7 cellular contexts compared by ENCODE assay signal in genomic region chr10:73810358-73810734, GRCh38. TPM values are rescaled to one million over a fixed set of nuclear protein-coding genes. Genes with fewer than 3 reads are reported as not detected.
DNase-seq lines count a peak whose midpoint lies in the region; TF ChIP-seq lines count a peak whose summit lies in the region.

No MANE protein-coding gene starts in this region.

- H3K9me3 Mint-ChIP-seq in activated CD4-positive, alpha-beta memory T cell treated with anti-CD3 and anti-CD28 coated beads for 36 hours = no peaks in the 10 kb centered on the region

- H3K27me3 Mint-ChIP-seq in activated CD4-positive, alpha-beta memory T cell treated with anti-CD3 and anti-CD28 coated beads for 36 hours = no peaks in the 10 kb centered on the region

- POLR2A ChIA-PET in activated CD4-positive, alpha-beta memory T cell treated with anti-CD3 and anti-CD28 coated beads for 36 hours (lab: Charles Lee) = interaction anchor here (0.6 to 2.5 kb wide), 14 partner anchors 9 to 570 kb away, joined by 3 to 22 read pairs (median 8); partner anchors contain the start of genes CHCHD1, SEC24C and ZSWIM8

- CTCF ChIA-PET in activated CD4-positive, alpha-beta memory T cell treated with anti-CD3 and anti-CD28 coated beads for 36 hours (lab: Charles Lee) = interaction anchor here (0.9 to 1.6 kb wide), 5 partner anchors 24 to 130 kb away, joined by 3 to 12 read pairs (median 4); no protein-coding TSS in a partner anchor

- WGBS in stomach, 5 donors = 63 to 80% (median 75%) methylated on average over 7 of the region's 7 CpGs

- H3K36me3 ChIP-seq in HUES6 (ENCODE audit: control insufficient read depth, insufficient read depth, low read length) = peaks cover 52% of the 10 kb centered on the region
- H3K36me3 ChIP-seq in iPS-15b (ENCODE audit: control insufficient read depth, insufficient read depth, low read length) = peaks cover 15% of the 10 kb centered on the region
- peaks cover 42 to 62% (median 57%) of the 10 kb centered on the region in 4 donors for H3K36me3 ChIP-seq in stomach

- TF ChIP-seq POLR2A in stomach (IDR thresholded peaks at IDR 0.05) = no peak

- peak overlapping the region; percentile 95 for H3K27ac Mint-ChIP-seq in activated CD4-positive, alpha-beta memory T cell treated with anti-CD3 and anti-CD28 coated beads for 36 hours

- H3K9me3 ChIP-seq in HUES6 (ENCODE audit: control insufficient read depth, insufficient read depth, low read depth, low read length) (no peaks in the 10 kb centered on the region), iPS-15b (ENCODE audit: control insufficient read depth, insufficient read depth, low read length) (no peaks in the 10 kb centered on the region), stomach (no peaks in the 10 kb centered on the region)

- H3K27me3 ChIP-seq in HUES6 (ENCODE audit: control insufficient read depth, insufficient read depth, low read length) (no peaks in the 10 kb centered on the region), iPS-15b (ENCODE audit: control insufficient read depth, insufficient read depth, low read length) (no peaks in the 10 kb centered on the region), stomach (no peaks in the 10 kb centered on the region)

- peak; percentile 16 for DNase-seq in activated CD4-positive, alpha-beta memory T cell treated with anti-CD3 and anti-CD28 coated beads for 36 hours
- no peak for DNase-seq in stomach
- DNase-seq in G401 (ENCODE audit: low spot score) = no peak
- no peak for DNase-seq in NAMALWA (ENCODE audit: low spot score)
- DNase-seq in NCI-H1694 treated with DMSO at 0.1 percent for 48 hours (lab: John Stamatoyannopoulos, UW) = no peak

- intact Hi-C loops in activated CD4-positive, alpha-beta memory T cell treated with anti-CD3 and anti-CD28 coated beads for 36 hours (cut with micrococcal nuclease) = loop anchor here (1.0 to 5.0 kb wide), 3 partner anchors 25 to 187 kb away; partner anchors contain the start of genes CAMK2G, VCL and ZSWIM8
- intact Hi-C loops in stomach (cut with DNase I; ENCODE audit: low total_unique reads) = no loop called here

- TF ChIP-seq CTCF in stomach (IDR thresholded peaks at IDR 0.05) = no peak

- H3K4me1 ChIP-seq in HUES6 (ENCODE audit: control insufficient read depth, insufficient read depth, low read length) (peaks cover 8% of the 10 kb centered on the region; the same call in 1 of the 2 replicates), iPS-15b (ENCODE audit: control insufficient read depth, insufficient read depth, low read length) (peaks cover 3% of the 10 kb centered on the region), stomach (peaks cover 10 to 58% (median 37%) of the 10 kb centered on the region in 4 donors)

- H3K9ac ChIP-seq in HUES6 (ENCODE audit: low read length) = peak overlapping the region; percentile 92
- H3K9ac ChIP-seq in iPS-15b (ENCODE audit: low read depth, low read length) = peak overlapping the region; percentile 76

- H3K4me3 ChIP-seq in HUES6 (ENCODE audit: low read depth, low read length) (peak overlapping the region; percentile 86), iPS-15b (ENCODE audit: low read depth, low read length) (peak overlapping the region; percentile 67), stomach (peak overlapping the region; percentile 82 to 97 (median 90))

- no peak overlapping the region for H3K27ac ChIP-seq in HUES6 (ENCODE audit: low read depth, low read length)
- H3K27ac ChIP-seq in stomach = peak overlapping the region in 4 of 5 donors; percentile 91 to 96 (median 94)

- peaks cover 45% of the 10 kb centered on the region for H3K36me3 Mint-ChIP-seq in activated CD4-positive, alpha-beta memory T cell treated with anti-CD3 and anti-CD28 coated beads for 36 hours

- H3K4me3 Mint-ChIP-seq in activated CD4-positive, alpha-beta memory T cell treated with anti-CD3 and anti-CD28 coated beads for 36 hours = peak overlapping the region; percentile 85

- peaks cover 44% of the 10 kb centered on the region for H3K4me1 Mint-ChIP-seq in activated CD4-positive, alpha-beta memory T cell treated with anti-CD3 and anti-CD28 coated beads for 36 hours (ENCODE audit: low read depth)

- no peak for TF ChIP-seq EP300 in stomach (IDR thresholded peaks at IDR 0.05)

- in situ Hi-C loops in G401 (cut with HindIII; ENCODE audit: low sequenced_read_pairs) = no loop called here

RNA-seq across cellular contexts. Expression of gene NDST2, which starts 1.1 kb away (rescaled TPM):
- total RNA-seq in activated CD4-positive, alpha-beta memory T cell treated with anti-CD3 and anti-CD28 coated beads for 36 hours = 10 to 100 TPM; 57.5 to 62.1 TPM
- 10 to 100 TPM in 4 of 5 donors, 1 to 10 TPM in 1; 2.3 to 97.4 (median 16.7) TPM for total RNA-seq in stomach
- polyA plus RNA-seq in stomach = 1 to 10 TPM; 3.5 to 9.8 (median 6.5) TPM
- 3.7 and 6.9 TPM in 2 replicates for total RNA-seq in G401 (2014; rRNA removed; shearing (Covaris generic))

RNA-seq across cellular contexts. Expression of gene ZSWIM8, which starts 24.9 kb away (rescaled TPM):
- total RNA-seq in activated CD4-positive, alpha-beta memory T cell treated with anti-CD3 and anti-CD28 coated beads for 36 hours = 10 to 100 TPM; 45.1 to 46.2 TPM
- 100 to 1,000 TPM in 3 of 5 donors, 10 to 100 TPM in 2; 43.4 to 325 (median 101) TPM for total RNA-seq in stomach
- 100 to 1,000 TPM in 1 of 3 donors, 10 to 100 TPM in 2; 53.4 to 121 (median 57.7) TPM for polyA plus RNA-seq in stomach
- 22.8 and 30.6 TPM in 2 replicates for total RNA-seq in G401 (2014; rRNA removed; shearing (Covaris generic))

RNA-seq across cellular contexts. Expression of gene CHCHD1, which starts 28.5 kb away (rescaled TPM):
- 10 to 100 TPM; 35.3 to 37.6 TPM for total RNA-seq in activated CD4-positive, alpha-beta memory T cell treated with anti-CD3 and anti-CD28 coated beads for 36 hours
- total RNA-seq in stomach = 10 to 100 TPM in 3 of 5 donors, 1 to 10 TPM in 2; 1.3 to 51.0 (median 11.2) TPM
- 10 to 100 TPM; 60.2 to 81.6 (median 69.9) TPM for polyA plus RNA-seq in stomach
- 65.5 and 76.8 TPM in 2 replicates for total RNA-seq in G401 (2014; rRNA removed; shearing (Covaris generic))
